In the genomic region with DNA sequence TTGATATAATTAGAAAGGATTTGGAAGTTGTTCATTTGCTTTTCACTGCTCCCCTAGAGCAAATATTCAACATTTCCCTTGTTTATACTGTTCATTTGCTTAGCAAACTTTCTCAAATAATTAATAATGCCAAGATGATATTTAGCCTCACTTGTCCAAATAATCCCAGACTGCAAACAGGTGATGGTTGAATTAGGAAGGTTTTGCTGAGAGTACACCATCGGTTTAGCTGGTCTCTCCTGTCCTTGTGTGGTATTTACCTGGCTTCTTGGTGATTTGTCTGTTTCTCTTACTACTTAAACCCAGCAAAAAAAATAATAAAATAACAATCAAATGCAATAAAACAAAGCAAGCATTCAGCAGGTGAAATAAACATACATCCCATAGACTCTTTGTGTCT, we compare ENCODE assay signal across 27 cellular contexts.
"Had no signal": no experiment of that assay in that cellular context is flagged by ENCODE, and none has a peak within 500 bp of the region (broad histone marks: within the 10 kb centered on the region; RNA-seq: fewer than 3 reads in every experiment).

No MANE protein-coding gene starts in this region.

- H3K4me1 Mint-ChIP-seq: activated CD4-positive, alpha-beta T cell treated with anti-CD3 and anti-CD28 coated beads for 36 hours; activated CD4-positive, alpha-beta T cell treated with anti-CD3 and anti-CD28 coated beads, Interleukin-2, amount 10 ng/mL, durations not matched to agents 7 days and 5 days had no signal

- H3K27ac ChIP-seq: adrenal gland, breast epithelium, PC-9, SJCRH30, SK-N-MC had no signal

- H3K4me3 Mint-ChIP-seq: activated CD4-positive, alpha-beta T cell treated with anti-CD3 and anti-CD28 coated beads for 36 hours; activated CD4-positive, alpha-beta T cell treated with anti-CD3 and anti-CD28 coated beads, Interleukin-2, amount 10 ng/mL, durations not matched to agents 7 days and 5 days; activated CD8-positive, alpha-beta T cell treated with anti-CD3 and anti-CD28 coated beads, Interleukin-2, amount 10 ng/mL, durations not matched to agents 7 days and 5 days; activated naive CD4-positive, alpha-beta T cell treated with anti-CD3 and anti-CD28 coated beads for 36 hours; activated T-cell treated with anti-CD3 and anti-CD28 coated beads, Interleukin-2, amount 50 U/mL, for 4 hours; activated T-helper 1 cell treated with anti-CD3 and anti-CD28 coated beads, Interleukin-12 subunit alpha, Interleukin-12 subunit beta, Interleukin-2, Interleukin-4 antibody, amounts not matched to agents 30 ng/mL and 10 ng/mL and 1 ng/mL, durations not matched to agents 14 hours and 24 hours and 36 hours; T-helper 2 cell treated with Interferon-gamma antibody and Interleukin-4, amounts not matched to agents 5 μg/mL and 100 μg/mL, for 36 hours; WTC11 had no signal

- H3K27ac Mint-ChIP-seq: activated CD4-positive, alpha-beta T cell treated with anti-CD3 and anti-CD28 coated beads for 36 hours; activated CD4-positive, alpha-beta T cell treated with anti-CD3 and anti-CD28 coated beads, Interleukin-2, amount 10 ng/mL, durations not matched to agents 7 days and 5 days; activated CD8-positive, alpha-beta T cell treated with anti-CD3 and anti-CD28 coated beads, Interleukin-2, amount 10 ng/mL, durations not matched to agents 7 days and 5 days; activated naive CD4-positive, alpha-beta T cell treated with anti-CD3 and anti-CD28 coated beads for 36 hours; activated naive CD4-positive, alpha-beta T cell treated with anti-CD3 and anti-CD28 coated beads, Interleukin-2, amount 50 U/mL, for 72 hours; activated T-helper 1 cell treated with anti-CD3 and anti-CD28 coated beads, Interleukin-12 subunit alpha, Interleukin-12 subunit beta, Interleukin-2, Interleukin-4 antibody, amounts not matched to agents 30 ng/mL and 10 ng/mL and 1 ng/mL, durations not matched to agents 14 hours and 24 hours and 36 hours; T-helper 2 cell treated with Interferon-gamma antibody and Interleukin-4, amounts not matched to agents 5 μg/mL and 100 μg/mL, for 36 hours; WTC11 had no signal

- ATAC-seq: activated CD4-positive, alpha-beta T cell treated with anti-CD3 and anti-CD28 coated beads for 36 hours; activated CD4-positive, CD25-positive, alpha-beta regulatory T cell treated with anti-CD3 and anti-CD28 coated beads, Interleukin-2, amount 50 U/mL, for 24 hours; activated CD8-positive, alpha-beta T cell treated with anti-CD3 and anti-CD28 coated beads, Interleukin-2, amount 10 ng/mL, durations not matched to agents 7 days and 5 days; activated naive CD4-positive, alpha-beta T cell treated with anti-CD3 and anti-CD28 coated beads, Interleukin-2, amount 50 U/mL, for 72 hours; activated T-cell treated with anti-CD3 and anti-CD28 coated beads, Interleukin-2, amount 50 U/mL, for 4 hours; body of pancreas; WTC11 had no signal

- H3K36me3 Mint-ChIP-seq: activated naive CD4-positive, alpha-beta T cell treated with anti-CD3 and anti-CD28 coated beads, Interleukin-2, amount 50 U/mL, for 72 hours; WTC11 had no signal

- H3K9me3 Mint-ChIP-seq: activated CD4-positive, alpha-beta T cell treated with anti-CD3 and anti-CD28 coated beads, Interleukin-2, amount 10 ng/mL, durations not matched to agents 7 days and 5 days; activated naive CD4-positive, alpha-beta T cell treated with anti-CD3 and anti-CD28 coated beads for 36 hours; activated naive CD4-positive, alpha-beta T cell treated with anti-CD3 and anti-CD28 coated beads, Interleukin-2, amount 50 U/mL, for 72 hours; activated T-cell treated with anti-CD3 and anti-CD28 coated beads, Interleukin-2, amount 50 U/mL, for 4 hours; activated T-helper 1 cell treated with anti-CD3 and anti-CD28 coated beads, Interleukin-12 subunit alpha, Interleukin-12 subunit beta, Interleukin-2, Interleukin-4 antibody, amounts not matched to agents 30 ng/mL and 10 ng/mL and 1 ng/mL, durations not matched to agents 14 hours and 24 hours and 36 hours; T-helper 2 cell treated with Interferon-gamma antibody and Interleukin-4, amounts not matched to agents 5 μg/mL and 100 μg/mL, for 36 hours; WTC11 had no signal

- H3K27me3 Mint-ChIP-seq: activated CD4-positive, alpha-beta T cell treated with anti-CD3 and anti-CD28 coated beads for 36 hours; activated CD4-positive, alpha-beta T cell treated with anti-CD3 and anti-CD28 coated beads, Interleukin-2, amount 10 ng/mL, durations not matched to agents 7 days and 5 days had no signal

- DNase-seq: activated CD4-positive, alpha-beta T cell treated with anti-CD3 and anti-CD28 coated beads for 36 hours; activated CD4-positive, alpha-beta T cell treated with anti-CD3 and anti-CD28 coated beads, Interleukin-2, amount 10 ng/mL, durations not matched to agents 7 days and 5 days; activated CD4-positive, alpha-beta T cell treated with anti-CD3 and anti-CD28 coated beads, Interleukin-2, amount 50 U/mL, for 48 hours; activated CD8-positive, alpha-beta memory T cell treated with anti-CD3 and anti-CD28 coated beads, Interleukin-2, amount 50 U/mL, for 4 hours; activated CD8-positive, alpha-beta T cell treated with anti-CD3 and anti-CD28 coated beads, Interleukin-2, amount 10 ng/mL, durations not matched to agents 7 days and 5 days; activated gamma-delta T cell treated with Interleukin-2 at 50 U/mL for 16 hours; activated naive CD4-positive, alpha-beta T cell treated with anti-CD3 and anti-CD28 coated beads for 36 hours; activated T-cell treated with anti-CD3 and anti-CD28 coated beads for 4 hours; activated T-cell treated with anti-CD3 and anti-CD28 coated beads, Interleukin-2, amount 50 U/mL, for 4 hours; adrenal gland; body of pancreas; NCI-H1105 treated with DMSO at 0.1 percent for 48 hours; NCI-H1436; NCI-H1694; NCI-H1930; NCI-H345; NCI-H524 treated with DMSO at 0.1 percent for 48 hours; PC-9; Right ventricle myocardium superior; SJCRH30 had no signal
